In genomic region chr16:85428168-85428898, GRCh38 we compare ENCODE assay signal across 9 cellular contexts.
DNase-seq lines count a peak whose midpoint lies in the region; ATAC-seq and TF ChIP-seq lines count a peak whose summit lies in the region.
"Had no signal": no experiment of that assay in that cellular context is flagged by ENCODE, and none has a peak within 500 bp of the region (broad histone marks: within the 10 kb centered on the region; RNA-seq: fewer than 3 reads in every experiment).

No MANE protein-coding gene starts in this region.

- no peaks in the 10 kb centered on the region for H3K27me3 Mint-ChIP-seq in activated CD4-positive, alpha-beta memory T cell treated with anti-CD3 and anti-CD28 coated beads, Interleukin-2, amount 10 ng/mL, durations not matched to agents 7 days and 5 days

- no peaks in the 10 kb centered on the region for H3K36me3 ChIP-seq in Karpas-422 (ENCODE audit: insufficient read depth, low read length)
- H3K36me3 ChIP-seq in fibroblast of lung (ENCODE audit: control insufficient read depth, insufficient read depth, low read length) = no peaks in the 10 kb centered on the region

- peak; percentile 34 to 43 for TF ChIP-seq CTCF in fibroblast of lung (conservative IDR thresholded peaks at IDR 0.05 in 1 of 2, IDR thresholded peaks at IDR 0.05 in 1 of 2; ENCODE audit: low read depth in 1 of 2, low read length in 2 of 2)

- no peak overlapping the region for H3K4me3 Mint-ChIP-seq in activated CD4-positive, alpha-beta memory T cell treated with anti-CD3 and anti-CD28 coated beads, Interleukin-2, amount 10 ng/mL, durations not matched to agents 7 days and 5 days
- H3K4me3 Mint-ChIP-seq: T-helper 1 cell treated with Interleukin-12 subunit alpha and Interleukin-12 subunit beta and Interleukin-4 antibody, amounts not matched to agents 30 μg/mL and 1 μg/mL, for 36 hours had no signal

- no peak overlapping the region for H3K27ac Mint-ChIP-seq in activated CD4-positive, alpha-beta memory T cell treated with anti-CD3 and anti-CD28 coated beads, Interleukin-2, amount 10 ng/mL, durations not matched to agents 7 days and 5 days
- H3K27ac Mint-ChIP-seq: T-helper 1 cell treated with Interleukin-12 subunit alpha and Interleukin-12 subunit beta and Interleukin-4 antibody, amounts not matched to agents 30 μg/mL and 1 μg/mL, for 36 hours had no signal

- no peak overlapping the region for H2AFZ ChIP-seq in Karpas-422 (ENCODE audit: low read length)
- no peak overlapping the region for H2AFZ ChIP-seq in fibroblast of lung (ENCODE audit: low read length)

- no peaks in the 10 kb centered on the region for H3K9me2 ChIP-seq in Karpas-422 (replicated peaks; ENCODE audit: insufficient read depth, low read length)

- no peaks in the 10 kb centered on the region for H3K9me3 Mint-ChIP-seq in activated CD4-positive, alpha-beta memory T cell treated with anti-CD3 and anti-CD28 coated beads, Interleukin-2, amount 10 ng/mL, durations not matched to agents 7 days and 5 days
- H3K9me3 Mint-ChIP-seq: T-helper 1 cell treated with Interleukin-12 subunit alpha and Interleukin-12 subunit beta and Interleukin-4 antibody, amounts not matched to agents 30 μg/mL and 1 μg/mL, for 36 hours had no signal

- H4K20me1 ChIP-seq in Karpas-422 (ENCODE audit: insufficient read depth, low read depth, low read length) (0 out of 2 replicates have a peak, but pooled peaks cover 3% of the 10 kb centered on the region), fibroblast of lung (ENCODE audit: control insufficient read depth, extremely low read depth, insufficient read depth, low read length) (no peaks in the 10 kb centered on the region)

- H3K36me3 Mint-ChIP-seq in activated CD4-positive, alpha-beta memory T cell treated with anti-CD3 and anti-CD28 coated beads, Interleukin-2, amount 10 ng/mL, durations not matched to agents 7 days and 5 days (ENCODE audit: low read depth) = no peaks in the 10 kb centered on the region

- H3K9ac ChIP-seq in Karpas-422 (ENCODE audit: low read length) (no peak overlapping the region), fibroblast of lung (ENCODE audit: insufficient read depth, low read length) (no peak overlapping the region)

- H3K4me1 Mint-ChIP-seq in activated CD4-positive, alpha-beta memory T cell treated with anti-CD3 and anti-CD28 coated beads, Interleukin-2, amount 10 ng/mL, durations not matched to agents 7 days and 5 days = no peaks in the 10 kb centered on the region

- intact Hi-C loops in posterior vena cava (cut with DNase I) = loop anchor here in 1 of 2 donors (10.0 kb wide), 1 partner anchor 286 kb away; no protein-coding TSS in a partner anchor

- ATAC-seq in HG03025 (IDR thresholded peaks at IDR 0.05; ENCODE audit: low FRiP score, unreplicated experiment) (no peak), GM18858 (IDR thresholded peaks at IDR 0.05; ENCODE audit: unreplicated experiment) (no peak)

- H3K9me3 ChIP-seq in Karpas-422 (ENCODE audit: low read length) (no peaks in the 10 kb centered on the region), fibroblast of lung (ENCODE audit: control insufficient read depth, insufficient read depth, low read depth, low read length) (no peaks in the 10 kb centered on the region)

- POLR2A ChIA-PET in activated CD4-positive, alpha-beta memory T cell treated with anti-CD3 and anti-CD28 coated beads, Interleukin-2, amount 10 ng/mL, durations not matched to agents 7 days and 5 days (lab: Charles Lee) = no interaction called here

- no peaks in the 10 kb centered on the region for H3K4me1 ChIP-seq in Karpas-422 (ENCODE audit: low read length)
- H3K4me1 ChIP-seq in fibroblast of lung (ENCODE audit: control insufficient read depth, extremely low read depth, insufficient read depth, low read length) = no peaks in the 10 kb centered on the region

- peak; percentile 43 for DNase-seq in ELR (ENCODE audit: low read depth)
- peak; percentile 65 for DNase-seq in Karpas-422
- DNase-seq in activated CD4-positive, alpha-beta memory T cell treated with anti-CD3 and anti-CD28 coated beads, Interleukin-2, amount 10 ng/mL, durations not matched to agents 7 days and 5 days = peak; percentile 60
- no peak for DNase-seq in fibroblast of lung (ENCODE audit: low read depth in 2 of 2)
- peak; percentile 79 for DNase-seq in posterior vena cava (ENCODE audit: low spot score)
- DNase-seq in SKM-1 treated with dmso at 0.1 percent for 144 hours (lab: John Stamatoyannopoulos, UW; ENCODE audit: unreplicated experiment) = no peak

- H3K4me3 ChIP-seq in Karpas-422 (ENCODE audit: low read length) (no peak overlapping the region), fibroblast of lung (replicated peaks in 1 of 4; ENCODE audit: control extremely low read depth in 1 of 4, insufficient read depth in 1 of 4, low read depth in 3 of 4, low read length in 4 of 4) (no peak overlapping the region)

- H3K27ac ChIP-seq in Karpas-422 (ENCODE audit: low read length) (no peak overlapping the region), fibroblast of lung (ENCODE audit: insufficient read depth, low read length) (no peak overlapping the region)

- CTCF ChIA-PET in activated CD4-positive, alpha-beta memory T cell treated with anti-CD3 and anti-CD28 coated beads, Interleukin-2, amount 10 ng/mL, durations not matched to agents 7 days and 5 days (lab: Charles Lee) = interaction anchor here (0.8 to 2.3 kb wide), 5 partner anchors 8 to 188 kb away, joined by 3 to 7 read pairs (median 4); no protein-coding TSS in a partner anchor

- H3K27me3 ChIP-seq in Karpas-422 (ENCODE audit: low read length) (no peaks in the 10 kb centered on the region), fibroblast of lung (ENCODE audit: control insufficient read depth, insufficient read depth, low read length) (no peaks in the 10 kb centered on the region)

- H3K4me2 ChIP-seq in Karpas-422 (ENCODE audit: low read depth, low read length, poor library complexity, severe bottlenecking) = no peak overlapping the region
- no peak overlapping the region for H3K4me2 ChIP-seq in fibroblast of lung (ENCODE audit: extremely low read depth, insufficient read depth, low read length)

- H3K79me2 ChIP-seq in Karpas-422 (ENCODE audit: low read length) (no peaks in the 10 kb centered on the region), fibroblast of lung (ENCODE audit: control insufficient read depth, insufficient read depth, low read length) (no peaks in the 10 kb centered on the region)

Comparison
In these comparisons a context has a peak if more than half of its experiments do, and no peak if none do; other contexts are left out.
1. DNase-seq: peak in ELR (single experiment), Karpas-422 (single experiment), activated CD4-positive, alpha-beta memory T cell treated with anti-CD3 and anti-CD28 coated beads, Interleukin-2, amount 10 ng/mL, durations not matched to agents 7 days and 5 days (single experiment) and posterior vena cava (single experiment); none in fibroblast of lung (0 of 2) and SKM-1 treated with dmso at 0.1 percent for 144 hours (single experiment).